Comparison of ENCODE assay signal across 11 cellular contexts in genomic region chr4:80268081-80268823, GRCh38. TPM values are rescaled to one million over a fixed set of nuclear protein-coding genes. Genes with fewer than 3 reads are reported as not detected.
DNase-seq lines count a peak whose midpoint lies in the region; ATAC-seq and TF ChIP-seq lines count a peak whose summit lies in the region.
"Had no signal": no experiment of that assay in that cellular context is flagged by ENCODE, and none has a peak within 500 bp of the region (broad histone marks: within the 10 kb centered on the region; RNA-seq: fewer than 3 reads in every experiment).

No MANE protein-coding gene starts in this region.

- no peaks in the 10 kb centered on the region for H3K79me2 ChIP-seq in hepatocyte

- H3K4me3 Mint-ChIP-seq in activated naive CD8-positive, alpha-beta T cell treated with anti-CD3 and anti-CD28 coated beads for 36 hours, result peak overlapping the region; percentile 18
- no peak overlapping the region for H3K4me3 Mint-ChIP-seq in stimulated activated memory B cell treated with anti-CD40 and anti-IgM and Interleukin-4, amounts not matched to agents 10 μg/mL and 1 μg/mL and 100 μg/mL, for 72 hours

- H4K20me1 ChIP-seq in hepatocyte (ENCODE audit: insufficient read depth, poor library complexity, severe bottlenecking), result no peaks in the 10 kb centered on the region

- ATAC-seq in stimulated activated memory B cell treated with anti-CD40 and anti-IgM and Interleukin-4, amounts not matched to agents 10 μg/mL and 1 μg/mL and 100 μg/mL, for 72 hours, result peak; percentile 34
- no peak for ATAC-seq in HG03342 (IDR thresholded peaks at IDR 0.05; ENCODE audit: unreplicated experiment)

- H3K9me3 ChIP-seq in hepatocyte (ENCODE audit: low read depth), result no peaks in the 10 kb centered on the region

- H3K27me3 Mint-ChIP-seq in activated naive CD8-positive, alpha-beta T cell treated with anti-CD3 and anti-CD28 coated beads for 36 hours, result peaks cover 84% of the 10 kb centered on the region
- H3K27me3 Mint-ChIP-seq in stimulated activated memory B cell treated with anti-CD40 and anti-IgM and Interleukin-4, amounts not matched to agents 10 μg/mL and 1 μg/mL and 100 μg/mL, for 72 hours, result peaks cover 71% of the 10 kb centered on the region

- peaks cover 35% of the 10 kb centered on the region for H3K4me1 Mint-ChIP-seq in activated naive CD8-positive, alpha-beta T cell treated with anti-CD3 and anti-CD28 coated beads for 36 hours
- peaks cover 35% of the 10 kb centered on the region for H3K4me1 Mint-ChIP-seq in stimulated activated memory B cell treated with anti-CD40 and anti-IgM and Interleukin-4, amounts not matched to agents 10 μg/mL and 1 μg/mL and 100 μg/mL, for 72 hours

- peak; percentile 8 for DNase-seq in activated CD4-positive, alpha-beta T cell treated with anti-CD3 and anti-CD28 coated beads for 48 hours
- no peak for DNase-seq in activated CD4-positive, alpha-beta T cell treated with anti-CD3 and anti-CD28 coated beads for 1 hour
- DNase-seq in activated naive CD8-positive, alpha-beta T cell treated with anti-CD3 and anti-CD28 coated beads for 36 hours, result no peak
- DNase-seq in hepatocyte (ENCODE audit: low spot score) (peak; percentile 13), NCI-H2196 treated with DMSO at 0.1 percent for 48 hours (lab: John Stamatoyannopoulos, UW; ENCODE audit: unreplicated experiment) (no peak), kidney glomerular epithelial cell (lab: John Stamatoyannopoulos, UW) (no peak)
- DNase-seq: effector CD4-positive, alpha-beta T cell; NCI-H2029 had no signal

- no peak overlapping the region for H3K27ac ChIP-seq in hepatocyte

- peaks cover 85% of the 10 kb centered on the region for H3K27me3 ChIP-seq in hepatocyte

- no peak overlapping the region for H2AFZ ChIP-seq in hepatocyte

- no peak overlapping the region for H3K4me3 ChIP-seq in hepatocyte

- peak overlapping the region; percentile 50 for H3K4me2 ChIP-seq in hepatocyte

- H3K27ac Mint-ChIP-seq in activated naive CD8-positive, alpha-beta T cell treated with anti-CD3 and anti-CD28 coated beads for 36 hours, result no peak overlapping the region
- H3K27ac Mint-ChIP-seq in stimulated activated memory B cell treated with anti-CD40 and anti-IgM and Interleukin-4, amounts not matched to agents 10 μg/mL and 1 μg/mL and 100 μg/mL, for 72 hours, result no peak overlapping the region

- H3K36me3 Mint-ChIP-seq in activated naive CD8-positive, alpha-beta T cell treated with anti-CD3 and anti-CD28 coated beads for 36 hours, result no peaks in the 10 kb centered on the region
- no peaks in the 10 kb centered on the region for H3K36me3 Mint-ChIP-seq in stimulated activated memory B cell treated with anti-CD40 and anti-IgM and Interleukin-4, amounts not matched to agents 10 μg/mL and 1 μg/mL and 100 μg/mL, for 72 hours

- WGBS in hepatocyte (ENCODE audit: low lambda C conversion rate, missing lambda C conversion rate), result 12% methylated on average over 28 of the region's 31 CpGs

- no peak for TF ChIP-seq CTCF in hepatocyte (IDR thresholded peaks at IDR 0.05; ENCODE audit: poor library complexity)

- H3K36me3 ChIP-seq in hepatocyte (replicated peaks; ENCODE audit: insufficient read depth, low read depth), result no peaks in the 10 kb centered on the region

- H3K9me2 ChIP-seq in hepatocyte (replicated peaks; ENCODE audit: insufficient read depth), result no peaks in the 10 kb centered on the region

- no peaks in the 10 kb centered on the region for H3K9me3 Mint-ChIP-seq in activated naive CD8-positive, alpha-beta T cell treated with anti-CD3 and anti-CD28 coated beads for 36 hours
- no peaks in the 10 kb centered on the region for H3K9me3 Mint-ChIP-seq in stimulated activated memory B cell treated with anti-CD40 and anti-IgM and Interleukin-4, amounts not matched to agents 10 μg/mL and 1 μg/mL and 100 μg/mL, for 72 hours

- peaks cover 9% of the 10 kb centered on the region for H3K4me1 ChIP-seq in hepatocyte (ENCODE audit: insufficient read depth)

RNA-seq across cellular contexts. Expression of gene FGF5, which starts 1.8 kb away (rescaled TPM):
- not detected for total RNA-seq in activated naive CD8-positive, alpha-beta T cell treated with anti-CD3 and anti-CD28 coated beads for 36 hours
- 0.04 TPM in 1 of 2 replicates, not detected in the other for total RNA-seq in hepatocyte
- polyA plus RNA-seq in hepatocyte, result 0.04 and 0.42 TPM in 2 replicates
- total RNA-seq: SK-MEL-5 had no signal

Comparison
In these comparisons a context has a peak if more than half of its experiments do, and no peak if none do; other contexts are left out.
1. DNase-seq: peak in activated CD4-positive, alpha-beta T cell treated with anti-CD3 and anti-CD28 coated beads for 48 hours (single experiment) and hepatocyte (single experiment); none in activated CD4-positive, alpha-beta T cell treated with anti-CD3 and anti-CD28 coated beads for 1 hour (single experiment), activated naive CD8-positive, alpha-beta T cell treated with anti-CD3 and anti-CD28 coated beads for 36 hours (single experiment), NCI-H2196 treated with DMSO at 0.1 percent for 48 hours (single experiment) and kidney glomerular epithelial cell (single experiment).